9 cellular contexts compared by ENCODE assay signal in genomic region chr20:4949833-4950178, GRCh38. TPM values are rescaled to one million over a fixed set of nuclear protein-coding genes. Genes with fewer than 3 reads are reported as not detected.
A peak's percentile ranks its signal among the peaks of the same experiment; 100 is the strongest.
DNase-seq lines count a peak whose midpoint lies in the region; ATAC-seq and TF ChIP-seq lines count a peak whose summit lies in the region.
"Had no signal": no experiment of that assay in that cellular context is flagged by ENCODE, and none has a peak within 500 bp of the region (broad histone marks: within the 10 kb centered on the region; RNA-seq: fewer than 3 reads in every experiment).

No MANE protein-coding gene starts in this region.

- peak overlapping the region; percentile 61 for H3K4me3 Mint-ChIP-seq in CD4-positive, alpha-beta T cell
- peak overlapping the region; percentile 57 for H3K4me3 Mint-ChIP-seq in activated T-helper 17 cell treated with anti-CD3 and anti-CD28 coated beads, Interleukin-2, amount 50 U/mL, for 72 hours
- no peak overlapping the region for H3K4me3 Mint-ChIP-seq in glutamatergic neuron (ENCODE audit: unreplicated experiment)

- no peaks in the 10 kb centered on the region for H3K9me3 Mint-ChIP-seq in CD4-positive, alpha-beta T cell
- H3K9me3 Mint-ChIP-seq in activated T-helper 17 cell treated with anti-CD3 and anti-CD28 coated beads, Interleukin-2, amount 50 U/mL, for 72 hours, result no peaks in the 10 kb centered on the region
- H3K9me3 Mint-ChIP-seq in glutamatergic neuron (ENCODE audit: unreplicated experiment), result peaks cover 7% of the 10 kb centered on the region
- H3K9me3 Mint-ChIP-seq: naive thymus-derived CD8-positive, alpha-beta T cell had no signal

- intact Hi-C loops in CD4-positive, alpha-beta T cell (cut with DNase I, micrococcal nuclease), result loop anchor here in 1 of 2 experiments (10.0 kb wide), 1 partner anchor 345 kb away; no protein-coding TSS in a partner anchor
- intact Hi-C loops in posterior vena cava (cut with DNase I), result no loop called here

- H3K4me3 ChIP-seq in LNCaP clone FGC (ENCODE audit: low read depth, low read length), result peak overlapping the region; percentile 43
- peak overlapping the region; percentile 12 for H3K4me3 ChIP-seq in retinal pigment epithelial cell (ENCODE audit: low read length)

- peak; percentile 43 for TF ChIP-seq CTCF in CD4-positive, alpha-beta T cell (IDR thresholded peaks at IDR 0.05)
- TF ChIP-seq CTCF in LNCaP clone FGC (IDR thresholded peaks at IDR 0.05; ENCODE audit: control insufficient read depth, extremely low read depth, insufficient read depth) (peak; percentile 90), glutamatergic neuron (IDR thresholded peaks at IDR 0.05; ENCODE audit: partially characterized antibody, unreplicated experiment) (peak; percentile 56), retinal pigment epithelial cell (conservative IDR thresholded peaks at IDR 0.05; ENCODE audit: low read depth, low read length) (peak; percentile 72)

- peak overlapping the region; percentile 5 for H3K27ac Mint-ChIP-seq in CD4-positive, alpha-beta T cell
- peak overlapping the region; percentile 7 for H3K27ac Mint-ChIP-seq in activated T-helper 17 cell treated with anti-CD3 and anti-CD28 coated beads, Interleukin-2, amount 50 U/mL, for 72 hours
- H3K27ac Mint-ChIP-seq in glutamatergic neuron (ENCODE audit: unreplicated experiment), result no peak overlapping the region

- H3K27me3 Mint-ChIP-seq in CD4-positive, alpha-beta T cell, result no peaks in the 10 kb centered on the region
- H3K27me3 Mint-ChIP-seq in activated T-helper 17 cell treated with anti-CD3 and anti-CD28 coated beads, Interleukin-2, amount 50 U/mL, for 72 hours, result no peaks in the 10 kb centered on the region
- H3K27me3 Mint-ChIP-seq in glutamatergic neuron (ENCODE audit: unreplicated experiment), result peaks cover 2% of the 10 kb centered on the region
- H3K27me3 Mint-ChIP-seq: naive thymus-derived CD8-positive, alpha-beta T cell had no signal

- no peaks in the 10 kb centered on the region for H3K27me3 ChIP-seq in CD4-positive, alpha-beta T cell (ENCODE audit: control insufficient read depth, insufficient read depth, low read length)

- DNase-seq in CD4-positive, alpha-beta T cell, result peak in 2 of 10 experiments; percentile 3 to 9
- DNase-seq in LNCaP clone FGC (ENCODE audit: low read depth) (peak; percentile 56), glutamatergic neuron (no peak), retinal pigment epithelial cell (ENCODE audit: low read depth) (no peak), NCI-H226 (no peak), posterior vena cava (ENCODE audit: low spot score) (no peak)

- no peak overlapping the region for H3K27ac ChIP-seq in CD4-positive, alpha-beta T cell (ENCODE audit: low read depth, low read length)

- peaks cover 43% of the 10 kb centered on the region for H3K36me3 Mint-ChIP-seq in CD4-positive, alpha-beta T cell (ENCODE audit: low read depth)
- peaks cover 19% of the 10 kb centered on the region for H3K36me3 Mint-ChIP-seq in activated T-helper 17 cell treated with anti-CD3 and anti-CD28 coated beads, Interleukin-2, amount 50 U/mL, for 72 hours (ENCODE audit: low read depth)
- no peaks in the 10 kb centered on the region for H3K36me3 Mint-ChIP-seq in glutamatergic neuron (ENCODE audit: unreplicated experiment)

- CTCF ChIA-PET in CD4-positive, alpha-beta T cell (lab: Charles Lee), result interaction anchor here (0.7 to 1.0 kb wide), 2 partner anchors 9 to 187 kb away, joined by 3 to 4 read pairs; no protein-coding TSS in a partner anchor

- H3K4me1 Mint-ChIP-seq in CD4-positive, alpha-beta T cell (ENCODE audit: low read depth), result peaks cover 12% of the 10 kb centered on the region
- peaks cover 22% of the 10 kb centered on the region for H3K4me1 Mint-ChIP-seq in activated T-helper 17 cell treated with anti-CD3 and anti-CD28 coated beads, Interleukin-2, amount 50 U/mL, for 72 hours
- peaks cover 12% of the 10 kb centered on the region for H3K4me1 Mint-ChIP-seq in glutamatergic neuron (ENCODE audit: low read depth, unreplicated experiment)

- H3K9me3 ChIP-seq in CD4-positive, alpha-beta T cell (ENCODE audit: control insufficient read depth, low read length), result no peaks in the 10 kb centered on the region

- POLR2A ChIA-PET in CD4-positive, alpha-beta T cell (lab: Charles Lee), result no interaction called here

- peak; percentile 81 for ATAC-seq in CD4-positive, alpha-beta T cell (ENCODE audit: poor library complexity)
- peak; percentile 63 for ATAC-seq in GM18868 (IDR thresholded peaks at IDR 0.05; ENCODE audit: unreplicated experiment)
- ATAC-seq in activated T-helper 17 cell treated with anti-CD3 and anti-CD28 coated beads, Interleukin-2, amount 50 U/mL, for 72 hours (replicated peaks), result peak; percentile 85

RNA-seq across cellular contexts. Expression of gene SLC23A2, which starts 51.5 kb away (rescaled TPM):
- total RNA-seq in CD4-positive, alpha-beta T cell, result 10 to 100 TPM; 22.8 to 23.0 TPM
- 10 to 100 TPM in 1 of 2 donors, 1 to 10 TPM in 1; 9.0 to 17.2 TPM for total RNA-seq in activated T-helper 17 cell treated with anti-CD3 and anti-CD28 coated beads, Interleukin-2, amount 50 U/mL, for 72 hours
- 20.4 TPM for total RNA-seq in glutamatergic neuron (ENCODE audit: unreplicated experiment)
- 10 to 100 TPM; 21.4 to 23.2 TPM for total RNA-seq in posterior vena cava
